Comparison of ENCODE assay signal across 1 cellular context in genomic region chr1:201115390-201115937, GRCh38.
TF ChIP-seq lines count a peak whose summit lies in the region.

No MANE protein-coding gene starts in this region.

TF ChIP-seq in H1, 55 proteins besides CTCF, POLR2A, EP300 and RAD21:
- no peak for TF ChIP-seq BCL11A (IDR thresholded peaks at IDR 0.05; ENCODE audit: low read depth in 2 of 2, low read length in 2 of 2)
- TF ChIP-seq, protein P1, sequence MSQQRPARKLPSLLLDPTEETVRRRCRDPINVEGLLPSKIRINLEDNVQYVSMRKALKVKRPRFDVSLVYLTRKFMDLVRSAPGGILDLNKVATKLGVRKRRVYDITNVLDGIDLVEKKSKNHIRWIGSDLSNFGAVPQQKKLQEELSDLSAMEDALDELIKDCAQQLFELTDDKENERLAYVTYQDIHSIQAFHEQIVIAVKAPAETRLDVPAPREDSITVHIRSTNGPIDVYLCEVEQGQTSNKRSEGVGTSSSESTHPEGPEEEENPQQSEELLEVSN (IDR thresholded peaks at IDR 0.05) = no peak
- TF ChIP-seq SP2 (IDR thresholded peaks at IDR 0.05; ENCODE audit: low read length) = no peak
- TF ChIP-seq SUZ12 (IDR thresholded peaks at IDR 0.05; ENCODE audit: low read length) = no peak
- TF ChIP-seq CBX5 (IDR thresholded peaks at IDR 0.05; ENCODE audit: low read depth, low read length) = no peak
- no peak for TF ChIP-seq EZH2 (IDR thresholded peaks at IDR 0.05; ENCODE audit: low read depth, low read length, severe bottlenecking)
- TF ChIP-seq, protein P2, sequence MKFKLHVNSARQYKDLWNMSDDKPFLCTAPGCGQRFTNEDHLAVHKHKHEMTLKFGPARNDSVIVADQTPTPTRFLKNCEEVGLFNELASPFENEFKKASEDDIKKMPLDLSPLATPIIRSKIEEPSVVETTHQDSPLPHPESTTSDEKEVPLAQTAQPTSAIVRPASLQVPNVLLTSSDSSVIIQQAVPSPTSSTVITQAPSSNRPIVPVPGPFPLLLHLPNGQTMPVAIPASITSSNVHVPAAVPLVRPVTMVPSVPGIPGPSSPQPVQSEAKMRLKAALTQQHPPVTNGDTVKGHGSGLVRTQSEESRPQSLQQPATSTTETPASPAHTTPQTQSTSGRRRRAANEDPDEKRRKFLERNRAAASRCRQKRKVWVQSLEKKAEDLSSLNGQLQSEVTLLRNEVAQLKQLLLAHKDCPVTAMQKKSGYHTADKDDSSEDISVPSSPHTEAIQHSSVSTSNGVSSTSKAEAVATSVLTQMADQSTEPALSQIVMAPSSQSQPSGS (IDR thresholded peaks at IDR 0.05; ENCODE audit: low read length) = no peak
- no peak for TF ChIP-seq HDAC2 (IDR thresholded peaks at IDR 0.05; ENCODE audit: borderline replicate concordance in 1 of 2, low read depth in 2 of 2, low read length in 2 of 2)
- no peak for TF ChIP-seq RFX5 (IDR thresholded peaks at IDR 0.05; ENCODE audit: borderline replicate concordance, low read depth, low read length)
- TF ChIP-seq POU5F1 (IDR thresholded peaks at IDR 0.05; ENCODE audit: low read depth, low read length) = no peak
- no peak for TF ChIP-seq SAP30 (IDR thresholded peaks at IDR 0.05; ENCODE audit: insufficient read depth, insufficient replicate concordance, low read length)
- TF ChIP-seq SRF (IDR thresholded peaks at IDR 0.05; ENCODE audit: low read depth, low read length) = no peak
- no peak for TF ChIP-seq CHD1 (IDR thresholded peaks at IDR 0.05; ENCODE audit: low read depth, low read length)
